17 cellular contexts compared by ENCODE assay signal in genomic region chr2:47422560-47422959, GRCh38. TPM values are rescaled to one million over a fixed set of nuclear protein-coding genes. Genes with fewer than 3 reads are reported as not detected.
DNase-seq lines count a peak whose midpoint lies in the region; ATAC-seq and TF ChIP-seq lines count a peak whose summit lies in the region.
"Had no signal": no experiment of that assay in that cellular context is flagged by ENCODE, and none has a peak within 500 bp of the region (broad histone marks: within the 10 kb centered on the region; RNA-seq: fewer than 3 reads in every experiment).

No MANE protein-coding gene starts in this region.

- no peak for ATAC-seq in GM21367 (IDR thresholded peaks at IDR 0.05; ENCODE audit: unreplicated experiment)
- ATAC-seq: activated CD8-positive, alpha-beta memory T cell treated with anti-CD3 and anti-CD28 coated beads, Interleukin-2, amount 10 ng/mL, durations not matched to agents 7 days and 5 days; stimulated activated naive B cell treated with anti-CD40 and anti-IgM and Interleukin-4, amounts not matched to agents 10 μg/mL and 1 μg/mL and 100 μg/mL, for 72 hours had no signal

- no peaks in the 10 kb centered on the region for H3K27me3 ChIP-seq in brain microvascular endothelial cell (replicated peaks)
- H3K27me3 ChIP-seq: BLaER1 treated with 17β-estradiol and CSF1 and Interleukin-3, amounts not matched to agents 10 nM and 100 nM; cardiac muscle cell had no signal

- peak overlapping the region; percentile 38 for H3K27ac ChIP-seq in brain microvascular endothelial cell
- H3K27ac ChIP-seq: BLaER1 treated with 17β-estradiol and CSF1 and Interleukin-3, amounts not matched to agents 10 nM and 100 nM; cardiac muscle cell had no signal

- in situ Hi-C loops in brain microvascular endothelial cell (cut with HindIII; ENCODE audit: low pct_ligation_motif_present, low sequenced_read_pairs) = no loop called here

- no peaks in the 10 kb centered on the region for H3K36me3 ChIP-seq in brain microvascular endothelial cell (replicated peaks)

- DNase-seq in AG10803 (ENCODE audit: low read depth) (peak; percentile 57), LHCN-M2 (ENCODE audit: low read depth) (peak; percentile 51), brain microvascular endothelial cell (no peak), hepatic stellate cell (ENCODE audit: low spot score) (peak; percentile 19), NCI-H1105 (lab: John Stamatoyannopoulos, UW) (no peak), anterior cingulate cortex (lab: John Stamatoyannopoulos, UW) (no peak)
- DNase-seq in activated T-cell treated with anti-CD3 and anti-CD28 coated beads, Interleukin-2, amount 50 U/mL, for 48 hours = no peak
- DNase-seq: activated CD8-positive, alpha-beta memory T cell treated with anti-CD3 and anti-CD28 coated beads, Interleukin-2, amount 10 ng/mL, durations not matched to agents 7 days and 5 days; effector CD4-positive, alpha-beta T cell; GOT3; kidney; NCI-H1105 treated with DMSO at 0.1 percent for 48 hours; NCI-H345; stimulated activated naive B cell treated with anti-CD40 and anti-IgM and Interleukin-4, amounts not matched to agents 10 μg/mL and 1 μg/mL and 100 μg/mL, for 72 hours had no signal

- H3K4me3 ChIP-seq in AG10803 (ENCODE audit: low read length) = no peak overlapping the region
- H3K4me3 ChIP-seq in brain microvascular endothelial cell (ENCODE audit: low read depth, low read length) = no peak overlapping the region
- H3K4me3 ChIP-seq: BLaER1 treated with 17β-estradiol and CSF1 and Interleukin-3, amounts not matched to agents 10 nM and 100 nM; cardiac muscle cell had no signal

- no peak for TF ChIP-seq CTCF in AG10803 (conservative IDR thresholded peaks at IDR 0.05; ENCODE audit: low read length)
- no peak for TF ChIP-seq CTCF in brain microvascular endothelial cell (IDR thresholded peaks at IDR 0.05; ENCODE audit: low read depth, low read length, missing control alignments)

RNA-seq across cellular contexts. Expression of gene MSH2, which starts 19.6 kb away (rescaled TPM):
- total RNA-seq in LHCN-M2 (2014; rRNA removed) = 54.2 and 55.3 TPM in 2 replicates
- 12.5 TPM for polyA plus RNA-seq in LHCN-M2 (2012)

RNA-seq across cellular contexts. Expression of gene EPCAM, which starts 53.4 kb away (rescaled TPM):
- not detected in 2 replicates for total RNA-seq in LHCN-M2 (2014; rRNA removed)
- polyA plus RNA-seq in LHCN-M2 (2012) = 0.06 TPM

Comparison
In these comparisons a context has a peak if more than half of its experiments do, and no peak if none do; other contexts are left out.
1. DNase-seq: peak in AG10803 (single experiment), LHCN-M2 (single experiment) and hepatic stellate cell (single experiment); none in brain microvascular endothelial cell (single experiment), NCI-H1105 (single experiment), activated T-cell treated with anti-CD3 and anti-CD28 coated beads, Interleukin-2, amount 50 U/mL, for 48 hours (0 of 2) and anterior cingulate cortex (0 of 58).